Comparison of ENCODE assay signal across 8 cellular contexts in genomic region chr15:100349696-100350433, GRCh38. TPM values are rescaled to one million over a fixed set of nuclear protein-coding genes. Genes with fewer than 3 reads are reported as not detected.
DNase-seq lines count a peak whose midpoint lies in the region; ATAC-seq and TF ChIP-seq lines count a peak whose summit lies in the region.

No MANE protein-coding gene starts in this region.

- no peaks in the 10 kb centered on the region for H3K36me3 Mint-ChIP-seq in T-cell

- peak overlapping the region; percentile 44; the same call in 1 of the 2 replicates for H3K4me3 ChIP-seq in GM08714 (ENCODE audit: low read length)
- H3K4me3 ChIP-seq in HFF-Myc (replicated peaks; ENCODE audit: low read depth, low read length), result peak overlapping the region; percentile 35
- peak overlapping the region; percentile 49 to 73 (median 70) for H3K4me3 ChIP-seq in upper lobe of left lung

- H3K27me3 Mint-ChIP-seq in T-cell, result peaks cover 17 to 23% of the 10 kb centered on the region in 2 donors

- POLR2A ChIA-PET in T-cell (lab: Charles Lee), result interaction anchor here (0.6 to 1.0 kb wide), 2 partner anchors 38 to 251 kb away, joined by 4 read pairs; no protein-coding TSS in a partner anchor

- H3K4me1 Mint-ChIP-seq in T-cell, result peaks cover 7 to 15% (median 10%) of the 10 kb centered on the region in 3 donors

- intact Hi-C loops in left cardiac atrium (cut with DNase I), result loop anchor here in 1 of 2 donors (5.0 to 10.0 kb wide), 2 partner anchors 222 to 655 kb away; no protein-coding TSS in a partner anchor
- intact Hi-C loops in posterior vena cava (cut with DNase I), result loop anchor here in 1 of 2 donors (10.0 kb wide), 1 partner anchor 215 kb away; no protein-coding TSS in a partner anchor

- H3K4me1 ChIP-seq in upper lobe of left lung, result peaks cover 9 to 17% (median 13%) of the 10 kb centered on the region in 4 donors

- WGBS in upper lobe of left lung, 2 donors, result 1% methylated on average over 21 to 39 of the region's 43 CpGs

- no peaks in the 10 kb centered on the region for H3K36me3 ChIP-seq in upper lobe of left lung

- CTCF ChIA-PET in T-cell (lab: Charles Lee), result interaction anchor here (0.5 to 4.7 kb wide), 32 partner anchors 8 to 1278 kb away, joined by 3 to 51 read pairs (median 5); partner anchors contain the start of genes ADAMTS17 (in 1 of the 2), ASB7 (in 1 of the 2) and LINS1 (in 1 of the 2)

- H3K27me3 ChIP-seq in upper lobe of left lung, result no peaks in the 10 kb centered on the region

- H3K27ac Mint-ChIP-seq in T-cell, result peak overlapping the region; percentile 81 to 85

- peak overlapping the region; percentile 94 to 97 (median 96) for H3K27ac ChIP-seq in upper lobe of left lung

- H3K9me3 Mint-ChIP-seq in T-cell, result no peaks in the 10 kb centered on the region

- ATAC-seq in T-cell (replicated peaks in 1 of 4), result peak; percentile 94 to 96 (median 95)
- ATAC-seq in left cardiac atrium, result peak; percentile 96 to 97
- peak; percentile 98 to 99 for ATAC-seq in upper lobe of left lung (ENCODE audit: low FRiP score in 2 of 2)

- peak; percentile 22 for DNase-seq in HFF-Myc (ENCODE audit: extremely low read depth, low read depth)
- DNase-seq in MV-4-11 (lab: John Stamatoyannopoulos, UW), result peak; percentile 89
- DNase-seq in T-cell, result peak; percentile 53 to 83 (median 75)
- DNase-seq in amniotic epithelial cell (ENCODE audit: low read depth), result peak; percentile 84
- peak; percentile 94 for DNase-seq in left cardiac atrium
- peak; percentile 98 for DNase-seq in posterior vena cava (ENCODE audit: low spot score)
- DNase-seq in upper lobe of left lung, result peak; percentile 94 to 95

- peak in 3 of 4 donors; percentile 25 to 47 (median 32) for TF ChIP-seq POLR2A in upper lobe of left lung (IDR thresholded peaks at IDR 0.05)

- H3K9me3 ChIP-seq in upper lobe of left lung, result no peaks in the 10 kb centered on the region

- peak overlapping the region; percentile 89 to 97 (median 92) for H3K4me3 Mint-ChIP-seq in T-cell

- TF ChIP-seq EP300 in upper lobe of left lung (IDR thresholded peaks at IDR 0.05), result peak in 1 of 4 donors; percentile 9

- TF ChIP-seq CTCF in HFF-Myc (IDR thresholded peaks at IDR 0.05; ENCODE audit: low read depth, low read length, missing control alignments) (peak; percentile 78), upper lobe of left lung (IDR thresholded peaks at IDR 0.05) (peak; percentile 68 to 94 (median 91))

RNA-seq across cellular contexts. Expression of gene ADAMTS17, which starts 8.1 kb away (rescaled TPM):
- 10 to 100 TPM in 4 of 5 donors, 1 to 10 TPM in 1; 8.9 to 17.8 (median 11.6) TPM for total RNA-seq in T-cell
- total RNA-seq in left cardiac atrium, result 1 to 10 TPM; 3.2 to 6.3 TPM
- 1 to 10 TPM; 4.0 to 6.8 TPM for total RNA-seq in posterior vena cava
- 10 to 100 TPM in 1 of 6 donors, 1 to 10 TPM in 5; 3.2 to 11.5 (median 5.7) TPM for total RNA-seq in upper lobe of left lung

Comparison
In these comparisons a context has a peak if more than half of its experiments do, and no peak if none do; other contexts are left out.
1. Peak in every context shown above with its lines: DNase-seq, ATAC-seq, H3K4me3 ChIP-seq and H3K27ac ChIP-seq.
2. DNase-seq: peak in every context shown above with its lines; median percentile 98 in posterior vena cava; 94 in upper lobe of left lung; 94 in left cardiac atrium; 89 in MV-4-11; 84 in amniotic epithelial cell; 75 in T-cell; 22 in HFF-Myc.